Comparison of ENCODE assay signal across 12 cellular contexts in genomic region chr3:135456182-135456790, GRCh38.
DNase-seq lines count a peak whose midpoint lies in the region.
"Had no signal": no experiment of that assay in that cellular context is flagged by ENCODE, and none has a peak within 500 bp of the region (broad histone marks: within the 10 kb centered on the region; RNA-seq: fewer than 3 reads in every experiment).

No MANE protein-coding gene starts in this region.

- WGBS in mesendoderm (ENCODE audit: extremely low coverage, insufficient coverage, low lambda C conversion rate), result no CpG with 5 or more reads among the region's 12 CpGs

- H3K23ac ChIP-seq in mesendoderm (ENCODE audit: low read length), result no peak overlapping the region

- no peaks in the 10 kb centered on the region for H3K27me3 ChIP-seq in mesendoderm (ENCODE audit: insufficient read depth, low read length, poor library complexity)

- H3K18ac ChIP-seq in mesendoderm (ENCODE audit: low read length), result no peak overlapping the region

- H3K79me2 ChIP-seq in mesendoderm (ENCODE audit: control insufficient read depth, insufficient read depth, low read length), result no peaks in the 10 kb centered on the region

- no peak overlapping the region for H3K9ac ChIP-seq in mesendoderm (ENCODE audit: low read length)

- H3K4ac ChIP-seq in mesendoderm (ENCODE audit: low read depth, low read length), result no peak overlapping the region

- H3K36me3 ChIP-seq in mesendoderm (ENCODE audit: control insufficient read depth, insufficient read depth, low read length), result no peaks in the 10 kb centered on the region

- H3K4me3 ChIP-seq in mesendoderm (ENCODE audit: low read length), result no peak overlapping the region

- H3K4me2 ChIP-seq in mesendoderm (ENCODE audit: low read length), result no peak overlapping the region

- H2BK15ac ChIP-seq in mesendoderm (replicated peaks; ENCODE audit: low read depth), result no peak overlapping the region

- no peak overlapping the region for H4K8ac ChIP-seq in mesendoderm (ENCODE audit: low read depth, low read length)

- no peaks in the 10 kb centered on the region for H3K79me1 ChIP-seq in mesendoderm (ENCODE audit: low read length)

- no peak overlapping the region for H2BK5ac ChIP-seq in mesendoderm (ENCODE audit: low read length)

- no peak overlapping the region for H3K27ac ChIP-seq in mesendoderm (ENCODE audit: low read depth, low read length)

- peak; percentile 88 for DNase-seq in ELF-1 (ENCODE audit: low read depth, low spot score)
- peak; percentile 85 for DNase-seq in NCI-H146 treated with DMSO at 0.1 percent for 48 hours (lab: John Stamatoyannopoulos, UW; ENCODE audit: unreplicated experiment)
- DNase-seq in SHP77 (lab: John Stamatoyannopoulos, UW), result peak; percentile 39 to 44
- peak; percentile 85 for DNase-seq in mesendoderm
- DNase-seq in AG08395 (ENCODE audit: low spot score), result no peak
- DNase-seq in activated CD4-positive, alpha-beta T cell treated with anti-CD3 and anti-CD28 coated beads for 48 hours, result no peak
- DNase-seq in KG1 (lab: John Stamatoyannopoulos, UW), result no peak
- DNase-seq in putamen (ENCODE audit: low spot score), result no peak
- DNase-seq: activated B cell treated with CpG ODN at 0.5 μM for 24 hours; activated naive CD8-positive, alpha-beta T cell treated with anti-CD3 and anti-CD28 coated beads, Interleukin-2, amount 10 ng/mL, durations not matched to agents 7 days and 5 days; cerebellar nuclear complex; NCI-H1105 had no signal

- no peak overlapping the region for H3K56ac ChIP-seq in mesendoderm (ENCODE audit: low read length)

- no peak overlapping the region for H2AK5ac ChIP-seq in mesendoderm (ENCODE audit: low read length)

- no peak overlapping the region for H2BK120ac ChIP-seq in mesendoderm (ENCODE audit: low read depth, low read length)

- peaks cover 2% of the 10 kb centered on the region for H3K4me1 ChIP-seq in mesendoderm (ENCODE audit: control insufficient read depth, low read depth, low read length)

- no peak overlapping the region for H4K5ac ChIP-seq in mesendoderm (ENCODE audit: low read length)

Comparison
In these comparisons a context has a peak if more than half of its experiments do, and no peak if none do; other contexts are left out.
1. DNase-seq: peak in ELF-1 (single experiment), NCI-H146 treated with DMSO at 0.1 percent for 48 hours (single experiment), SHP77 (2 of 2) and mesendoderm (single experiment); none in AG08395 (single experiment), activated CD4-positive, alpha-beta T cell treated with anti-CD3 and anti-CD28 coated beads for 48 hours (single experiment), KG1 (single experiment) and putamen (single experiment).